11 cellular contexts compared by ENCODE assay signal in the genomic region with DNA sequence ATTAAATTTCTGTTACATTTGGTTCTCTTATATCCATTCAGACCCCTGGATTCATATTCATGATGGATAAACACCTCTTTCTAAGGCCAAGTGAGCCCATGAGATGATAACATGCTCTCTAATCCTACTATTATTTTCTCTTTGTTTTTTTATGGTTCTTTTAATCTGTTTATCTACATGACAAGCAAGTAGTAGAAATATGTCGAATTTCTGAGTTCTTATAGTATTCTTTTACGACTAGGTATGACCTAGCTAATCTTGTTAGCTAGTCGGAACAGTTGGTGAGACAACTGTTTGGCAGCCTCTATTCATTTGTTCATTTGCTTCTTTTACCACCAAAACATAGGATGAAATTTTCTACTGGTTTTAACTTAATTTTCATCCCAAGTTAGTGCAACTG.
"Had no signal": no experiment of that assay in that cellular context is flagged by ENCODE, and none has a peak within 500 bp of the region (broad histone marks: within the 10 kb centered on the region; RNA-seq: fewer than 3 reads in every experiment).

No MANE protein-coding gene starts in this region.

- H3K4me3 Mint-ChIP-seq: activated CD4-positive, alpha-beta memory T cell treated with anti-CD3 and anti-CD28 coated beads for 36 hours; activated naive CD8-positive, alpha-beta T cell treated with anti-CD3 and anti-CD28 coated beads for 36 hours; naive B cell had no signal

- H3K36me3 Mint-ChIP-seq: activated CD4-positive, alpha-beta memory T cell treated with anti-CD3 and anti-CD28 coated beads for 36 hours; activated naive CD8-positive, alpha-beta T cell treated with anti-CD3 and anti-CD28 coated beads for 36 hours; naive B cell had no signal

- H3K27ac ChIP-seq: gastrocnemius medialis, stomach, thoracic aorta had no signal

- H3K4me3 ChIP-seq: gastrocnemius medialis, skin epidermis, stomach, thoracic aorta had no signal

- H3K9me3 Mint-ChIP-seq: activated CD4-positive, alpha-beta memory T cell treated with anti-CD3 and anti-CD28 coated beads for 36 hours; activated naive CD8-positive, alpha-beta T cell treated with anti-CD3 and anti-CD28 coated beads for 36 hours had no signal

- H3K36me3 ChIP-seq: gastrocnemius medialis, stomach, thoracic aorta had no signal

- ATAC-seq: gastrocnemius medialis had no signal

- H3K4me1 Mint-ChIP-seq: naive B cell had no signal

- H3K4me1 ChIP-seq: gastrocnemius medialis, stomach had no signal

- H3K9me3 ChIP-seq: gastrocnemius medialis, stomach, thoracic aorta had no signal

- H3K27me3 ChIP-seq: gastrocnemius medialis, stomach had no signal

- DNase-seq: activated CD4-positive, alpha-beta memory T cell treated with anti-CD3 and anti-CD28 coated beads for 36 hours; activated CD4-positive, CD25-positive, alpha-beta regulatory T cell treated with anti-CD3 and anti-CD28 coated beads, Interleukin-2, amount 50 U/mL, for 72 hours; activated gamma-delta T cell; activated naive CD8-positive, alpha-beta T cell treated with anti-CD3 and anti-CD28 coated beads for 36 hours; activated T-cell treated with anti-CD3 and anti-CD28 coated beads, Interleukin-2, amount 50 U/mL, for 48 hours; gastrocnemius medialis; naive B cell; retina; stomach had no signal

- H3K27ac Mint-ChIP-seq: activated CD4-positive, alpha-beta memory T cell treated with anti-CD3 and anti-CD28 coated beads for 36 hours; activated naive CD8-positive, alpha-beta T cell treated with anti-CD3 and anti-CD28 coated beads for 36 hours had no signal
